Comparison of ENCODE assay signal across 9 cellular contexts in genomic region chr12:55708695-55709233, GRCh38. TPM values are rescaled to one million over a fixed set of nuclear protein-coding genes. Genes with fewer than 3 reads are reported as not detected.
DNase-seq lines count a peak whose midpoint lies in the region; ATAC-seq and TF ChIP-seq lines count a peak whose summit lies in the region.
"Had no signal": no experiment of that assay in that cellular context is flagged by ENCODE, and none has a peak within 500 bp of the region (broad histone marks: within the 10 kb centered on the region; RNA-seq: fewer than 3 reads in every experiment).

No MANE protein-coding gene starts in this region.

- H3K4me1 ChIP-seq in right atrium auricular region, result peaks cover 0 to 54% of the 10 kb centered on the region in 2 donors
- H3K4me1 ChIP-seq in testis, result peaks cover 28% of the 10 kb centered on the region

- no peak for TF ChIP-seq POLR2A in testis (IDR thresholded peaks at IDR 0.05)

- H3K9me3 Mint-ChIP-seq in activated CD4-positive, alpha-beta memory T cell treated with anti-CD3 and anti-CD28 coated beads for 36 hours, result no peaks in the 10 kb centered on the region

- H3K27me3 ChIP-seq in H7 (ENCODE audit: control insufficient read depth, insufficient read depth, low read length) (peaks cover 11% of the 10 kb centered on the region; the same call in 1 of the 2 replicates), right atrium auricular region (no peaks in the 10 kb centered on the region), testis (no peaks in the 10 kb centered on the region)

- H3K4me1 Mint-ChIP-seq in activated CD4-positive, alpha-beta memory T cell treated with anti-CD3 and anti-CD28 coated beads for 36 hours (ENCODE audit: low read depth), result peaks cover 17% of the 10 kb centered on the region

- H3K4me3 ChIP-seq in H7 (ENCODE audit: insufficient read depth, low read depth, low read length), result peak overlapping the region; percentile 95
- H3K4me3 ChIP-seq in right atrium auricular region, result peak overlapping the region; percentile 27 to 75
- peak overlapping the region; percentile 57 for H3K4me3 ChIP-seq in skeletal muscle cell (ENCODE audit: low read depth, low read length)
- no peak overlapping the region for H3K4me3 ChIP-seq in testis

- 13 to 19% methylated on average over 3 of the region's 3 CpGs for WGBS in testis, 2 donors

- no peak overlapping the region for H3K27ac Mint-ChIP-seq in activated CD4-positive, alpha-beta memory T cell treated with anti-CD3 and anti-CD28 coated beads for 36 hours

- H3K27ac ChIP-seq in right atrium auricular region, result peak overlapping the region; percentile 86 to 91
- no peak overlapping the region for H3K27ac ChIP-seq in testis

- H3K27me3 Mint-ChIP-seq in activated CD4-positive, alpha-beta memory T cell treated with anti-CD3 and anti-CD28 coated beads for 36 hours, result peaks cover 20% of the 10 kb centered on the region

- H3K36me3 ChIP-seq in H7 (replicated peaks; ENCODE audit: control insufficient read depth, insufficient read depth, low read length) (no peaks in the 10 kb centered on the region), right atrium auricular region (no peaks in the 10 kb centered on the region), testis (ENCODE audit: low read depth, missing control alignments) (no peaks in the 10 kb centered on the region)

- no peak for ATAC-seq in HG02870 (IDR thresholded peaks at IDR 0.05; ENCODE audit: unreplicated experiment)

- no peak for DNase-seq in H7
- no peak for DNase-seq in activated CD4-positive, alpha-beta memory T cell treated with anti-CD3 and anti-CD28 coated beads for 36 hours
- peak; percentile 74 for DNase-seq in right atrium auricular region (ENCODE audit: low spot score)
- no peak for DNase-seq in skeletal muscle cell (ENCODE audit: low read depth)
- DNase-seq in NCI-H446 treated with DMSO at 0.1 percent for 48 hours (lab: John Stamatoyannopoulos, UW), result no peak
- DNase-seq in COR-L47 (lab: John Stamatoyannopoulos, UW), result no peak
- DNase-seq in testis, result no peak
- DNase-seq: NCI-H526 treated with DMSO at 0.1 percent for 48 hours had no signal

- H3K9me3 ChIP-seq in right atrium auricular region, result no peaks in the 10 kb centered on the region
- H3K9me3 ChIP-seq in testis, result no peaks in the 10 kb centered on the region

- intact Hi-C loops in activated CD4-positive, alpha-beta memory T cell treated with anti-CD3 and anti-CD28 coated beads for 36 hours (cut with micrococcal nuclease), result no loop called here
- intact Hi-C loops in testis (cut with DNase I; ENCODE audit: low total_unique reads), result no loop called here

- peak overlapping the region; percentile 74 for H3K4me3 Mint-ChIP-seq in activated CD4-positive, alpha-beta memory T cell treated with anti-CD3 and anti-CD28 coated beads for 36 hours

- POLR2A ChIA-PET in activated CD4-positive, alpha-beta memory T cell treated with anti-CD3 and anti-CD28 coated beads for 36 hours (lab: Charles Lee), result no interaction called here

- no peak for TF ChIP-seq CTCF in right atrium auricular region (IDR thresholded peaks at IDR 0.05)
- TF ChIP-seq CTCF in testis (IDR thresholded peaks at IDR 0.05), result no peak

- CTCF ChIA-PET in activated CD4-positive, alpha-beta memory T cell treated with anti-CD3 and anti-CD28 coated beads for 36 hours (lab: Charles Lee), result no interaction called here

- no peaks in the 10 kb centered on the region for H3K36me3 Mint-ChIP-seq in activated CD4-positive, alpha-beta memory T cell treated with anti-CD3 and anti-CD28 coated beads for 36 hours

RNA-seq across cellular contexts. Expression of gene ITGA7, which starts 1.1 kb away (rescaled TPM):
- 38.0 and 46.1 TPM in 2 replicates for total RNA-seq in H7 (2014; rRNA removed; shearing (Covaris generic))
- total RNA-seq in activated CD4-positive, alpha-beta memory T cell treated with anti-CD3 and anti-CD28 coated beads for 36 hours, result 1 to 10 TPM; 4.1 to 4.5 TPM
- total RNA-seq in right atrium auricular region, result 100 to 1,000 TPM; 291 to 309 TPM
- 10 to 100 TPM; 26.4 to 30.6 TPM for total RNA-seq in testis
- 43.3 TPM for polyA plus RNA-seq in testis (ENCODE audit: insufficient read depth, low read depth, low replicate concordance)

RNA-seq across cellular contexts. Expression of gene BLOC1S1, which starts 7.1 kb away (rescaled TPM):
- 59.6 and 76.9 TPM in 2 replicates for total RNA-seq in H7 (2014; rRNA removed; shearing (Covaris generic))
- 100 to 1,000 TPM; 153 to 162 TPM for total RNA-seq in activated CD4-positive, alpha-beta memory T cell treated with anti-CD3 and anti-CD28 coated beads for 36 hours
- total RNA-seq in right atrium auricular region (100 to 1,000 TPM; 177 to 187 TPM), testis (100 to 1,000 TPM; 110 to 145 TPM)
- 108 TPM for polyA plus RNA-seq in testis (ENCODE audit: insufficient read depth, low read depth, low replicate concordance)

RNA-seq across cellular contexts. Expression of gene RDH5, which starts 11.4 kb away (rescaled TPM):
- 2.1 and 4.2 TPM in 2 replicates for total RNA-seq in H7 (2014; rRNA removed; shearing (Covaris generic))
- total RNA-seq in activated CD4-positive, alpha-beta memory T cell treated with anti-CD3 and anti-CD28 coated beads for 36 hours, result 1 to 10 TPM; 5.1 to 7.0 TPM
- total RNA-seq in right atrium auricular region, result 10 to 100 TPM; 13.0 to 22.4 TPM
- total RNA-seq in testis, result 10 to 100 TPM; 15.1 to 18.0 TPM
- 9.8 TPM for polyA plus RNA-seq in testis (ENCODE audit: insufficient read depth, low read depth, low replicate concordance)

RNA-seq across cellular contexts. Expression of gene CD63, which starts 20.0 kb away (rescaled TPM):
- 314 and 321 TPM in 2 replicates for total RNA-seq in H7 (2014; rRNA removed; shearing (Covaris generic))
- 100 to 1,000 TPM; 204 to 210 TPM for total RNA-seq in activated CD4-positive, alpha-beta memory T cell treated with anti-CD3 and anti-CD28 coated beads for 36 hours
- 1,000 to 10,000 TPM; 1,041 to 1,122 TPM for total RNA-seq in right atrium auricular region
- 100 to 1,000 TPM; 600 to 668 TPM for total RNA-seq in testis
- polyA plus RNA-seq in testis (ENCODE audit: insufficient read depth, low read depth, low replicate concordance), result 655 TPM

RNA-seq across cellular contexts. Expression of gene GDF11, which starts 34.2 kb away (rescaled TPM):
- 11.1 and 13.7 TPM in 2 replicates for total RNA-seq in H7 (2014; rRNA removed; shearing (Covaris generic))
- 1 to 10 TPM; 7.7 to 8.7 TPM for total RNA-seq in activated CD4-positive, alpha-beta memory T cell treated with anti-CD3 and anti-CD28 coated beads for 36 hours
- total RNA-seq in right atrium auricular region, result 1 to 10 TPM; 8.1 to 8.6 TPM
- 1 to 10 TPM; 3.1 to 3.3 TPM for total RNA-seq in testis
- 3.0 TPM for polyA plus RNA-seq in testis (ENCODE audit: insufficient read depth, low read depth, low replicate concordance)

Comparison
In these comparisons a context has a peak if more than half of its experiments do, and no peak if none do; other contexts are left out.
1. H3K4me3 ChIP-seq: peak in H7 (single experiment), right atrium auricular region (2 of 2) and skeletal muscle cell (single experiment); none in testis (0 of 2).
2. H3K27ac ChIP-seq: peak in right atrium auricular region (2 of 2); none in testis (0 of 2).